28 cellular contexts compared by ENCODE assay signal in genomic region chr6:87684895-87685654, GRCh38. TPM values are rescaled to one million over a fixed set of nuclear protein-coding genes. Genes with fewer than 3 reads are reported as not detected.
DNase-seq lines count a peak whose midpoint lies in the region; ATAC-seq and FAIRE-seq lines count a peak whose summit lies in the region.
"Had no signal": no experiment of that assay in that cellular context is flagged by ENCODE, and none has a peak within 500 bp of the region (broad histone marks: within the 10 kb centered on the region; RNA-seq: fewer than 3 reads in every experiment).

No MANE protein-coding gene starts in this region.

- H3K27ac ChIP-seq in small intestine (ENCODE audit: low read depth in 1 of 2, low read length in 1 of 2), result peak overlapping the region in 1 of 2 donors; percentile 26
- H3K27ac ChIP-seq: A549, C4-2B, thoracic aorta had no signal

- DNase-seq in activated naive CD8-positive, alpha-beta T cell treated with anti-CD3 and anti-CD28 coated beads for 36 hours, result no peak
- DNase-seq in adipocyte (ENCODE audit: low read depth) (no peak), left lobe of liver (ENCODE audit: low spot score) (no peak), small intestine (peak; percentile 82), NAMALWA (ENCODE audit: low spot score) (no peak)
- DNase-seq: activated B cell treated with CpG ODN at 0.5 μM for 24 hours; activated CD4-positive, alpha-beta memory T cell treated with anti-CD3 and anti-CD28 coated beads, Interleukin-2, amount 10 ng/mL, durations not matched to agents 7 days and 5 days; activated naive CD4-positive, alpha-beta T cell; activated T-cell treated with anti-CD3 and anti-CD28 coated beads for 4 hours; DMS 273 treated with DMSO at 0.1 percent for 48 hours; heart right ventricle; immature natural killer cell; Karpas-422; NCI-H1092; NCI-H1930; NCI-H446; nucleus accumbens; Peyer's patch; retina had no signal

- H3K27me3 ChIP-seq in adipocyte (replicated peaks; ENCODE audit: control insufficient read depth, insufficient read depth, low read length) (no peaks in the 10 kb centered on the region), small intestine (ENCODE audit: control insufficient read depth in 2 of 2, insufficient read depth in 2 of 2, low read length in 2 of 2) (no peaks in the 10 kb centered on the region)
- H3K27me3 ChIP-seq: heart right ventricle, Peyer's patch had no signal

- peak; percentile 62 for ATAC-seq in left lobe of liver
- ATAC-seq in HG02763 (IDR thresholded peaks at IDR 0.05; ENCODE audit: unreplicated experiment), result no peak
- no peak for ATAC-seq in HG02642 (IDR thresholded peaks at IDR 0.05; ENCODE audit: poor library complexity, unreplicated experiment)
- ATAC-seq: A549 had no signal

- H3K9me3 ChIP-seq in adipocyte (ENCODE audit: control insufficient read depth, low read length) (no peaks in the 10 kb centered on the region), small intestine (ENCODE audit: control insufficient read depth, low read depth) (no peaks in the 10 kb centered on the region)
- H3K9me3 ChIP-seq: A549, Peyer's patch, thoracic aorta had no signal

- H3K4me1 Mint-ChIP-seq in activated naive CD8-positive, alpha-beta T cell (ENCODE audit: low read depth), result peaks cover 67% of the 10 kb centered on the region
- H3K4me1 Mint-ChIP-seq in activated naive CD8-positive, alpha-beta T cell treated with anti-CD3 and anti-CD28 coated beads for 36 hours, result peaks cover 37% of the 10 kb centered on the region

- H3K4me1 ChIP-seq in adipocyte (ENCODE audit: control insufficient read depth, insufficient read depth, low read length) (peaks cover 38% of the 10 kb centered on the region), small intestine (ENCODE audit: control insufficient read depth in 2 of 2, insufficient read depth in 1 of 2, low read depth in 1 of 2, low read length in 1 of 2) (peaks cover 3 to 14% of the 10 kb centered on the region in 2 donors)

- H3K27me3 Mint-ChIP-seq in activated naive CD8-positive, alpha-beta T cell, result no peaks in the 10 kb centered on the region
- H3K27me3 Mint-ChIP-seq in activated naive CD8-positive, alpha-beta T cell treated with anti-CD3 and anti-CD28 coated beads for 36 hours, result no peaks in the 10 kb centered on the region
- H3K27me3 Mint-ChIP-seq: activated B cell treated with CpG ODN at 0.5 μM for 24 hours; activated CD4-positive, alpha-beta memory T cell treated with anti-CD3 and anti-CD28 coated beads, Interleukin-2, amount 10 ng/mL, durations not matched to agents 7 days and 5 days had no signal

- H3K9ac ChIP-seq in adipocyte (ENCODE audit: low read length), result no peak overlapping the region

- H3K9me3 Mint-ChIP-seq in activated naive CD8-positive, alpha-beta T cell (ENCODE audit: low read depth), result no peaks in the 10 kb centered on the region
- peaks cover 2% of the 10 kb centered on the region for H3K9me3 Mint-ChIP-seq in activated naive CD8-positive, alpha-beta T cell treated with anti-CD3 and anti-CD28 coated beads for 36 hours
- H3K9me3 Mint-ChIP-seq: activated B cell treated with CpG ODN at 0.5 μM for 24 hours; activated CD4-positive, alpha-beta memory T cell treated with anti-CD3 and anti-CD28 coated beads, Interleukin-2, amount 10 ng/mL, durations not matched to agents 7 days and 5 days; immature natural killer cell; T-helper 2 cell treated with Interferon-gamma antibody and Interleukin-4, amounts not matched to agents 5 μg/mL and 100 μg/mL, for 36 hours had no signal

- peak overlapping the region; percentile 10 for H3K27ac Mint-ChIP-seq in activated naive CD8-positive, alpha-beta T cell
- no peak overlapping the region for H3K27ac Mint-ChIP-seq in activated naive CD8-positive, alpha-beta T cell treated with anti-CD3 and anti-CD28 coated beads for 36 hours
- H3K27ac Mint-ChIP-seq: activated CD4-positive, alpha-beta memory T cell treated with anti-CD3 and anti-CD28 coated beads, Interleukin-2, amount 10 ng/mL, durations not matched to agents 7 days and 5 days; T-helper 2 cell treated with Interferon-gamma antibody and Interleukin-4, amounts not matched to agents 5 μg/mL and 100 μg/mL, for 36 hours had no signal

- no peak overlapping the region for H3K4me3 Mint-ChIP-seq in activated naive CD8-positive, alpha-beta T cell
- no peak overlapping the region for H3K4me3 Mint-ChIP-seq in activated naive CD8-positive, alpha-beta T cell treated with anti-CD3 and anti-CD28 coated beads for 36 hours
- H3K4me3 Mint-ChIP-seq: activated B cell treated with CpG ODN at 0.5 μM for 24 hours; activated CD4-positive, alpha-beta memory T cell treated with anti-CD3 and anti-CD28 coated beads, Interleukin-2, amount 10 ng/mL, durations not matched to agents 7 days and 5 days; T-helper 2 cell treated with Interferon-gamma antibody and Interleukin-4, amounts not matched to agents 5 μg/mL and 100 μg/mL, for 36 hours had no signal

- WGBS in small intestine, 3 donors, result 18 to 65% (median 32%) methylated on average over 1 of the region's 1 CpG

- H3K36me3 Mint-ChIP-seq in activated naive CD8-positive, alpha-beta T cell, result peaks cover 5% of the 10 kb centered on the region
- peaks cover 41% of the 10 kb centered on the region for H3K36me3 Mint-ChIP-seq in activated naive CD8-positive, alpha-beta T cell treated with anti-CD3 and anti-CD28 coated beads for 36 hours

- H3K36me3 ChIP-seq in adipocyte (ENCODE audit: control insufficient read depth, insufficient read depth, low read length, severe bottlenecking) (peaks cover 22% of the 10 kb centered on the region), small intestine (ENCODE audit: control insufficient read depth in 2 of 2, insufficient read depth in 2 of 2, low read length in 2 of 2) (peaks cover 3 to 4% of the 10 kb centered on the region in 2 donors)
- H3K36me3 ChIP-seq: thoracic aorta had no signal

- peak; percentile 86 for FAIRE-seq in small intestine (lab: Jason Lieb, UNC)
- FAIRE-seq: A549, astrocyte, G401.6 had no signal

- H3K4me3 ChIP-seq in adipocyte (ENCODE audit: low read length) (peak overlapping the region; percentile 51), small intestine (ENCODE audit: low read depth in 1 of 2, low read length in 2 of 2) (no peak overlapping the region)
- H3K4me3 ChIP-seq: A549, heart right ventricle, Peyer's patch, thoracic aorta had no signal

RNA-seq across cellular contexts. Expression of gene AKIRIN2, which starts 17.0 kb away (rescaled TPM):
- 10 to 100 TPM; 47.5 to 48.7 TPM for total RNA-seq in activated naive CD8-positive, alpha-beta T cell treated with anti-CD3 and anti-CD28 coated beads for 36 hours
- total RNA-seq in left lobe of liver, result 16.6 TPM
- 10 to 100 TPM; 19.9 to 28.5 (median 20.0) TPM for polyA plus RNA-seq in small intestine
